Comparison of ENCODE assay signal across 8 cellular contexts in genomic region chr17:40073454-40074174, GRCh38. TPM values are rescaled to one million over a fixed set of nuclear protein-coding genes. Genes with fewer than 3 reads are reported as not detected.
A peak's percentile ranks its signal among the peaks of the same experiment; 100 is the strongest.
DNase-seq lines count a peak whose midpoint lies in the region; ATAC-seq and TF ChIP-seq lines count a peak whose summit lies in the region.
"Had no signal": no experiment of that assay in that cellular context is flagged by ENCODE, and none has a peak within 500 bp of the region (broad histone marks: within the 10 kb centered on the region; RNA-seq: fewer than 3 reads in every experiment).

No MANE protein-coding gene starts in this region.

- TF ChIP-seq CTCF in heart right ventricle (IDR thresholded peaks at IDR 0.05), result no peak
- TF ChIP-seq CTCF in upper lobe of left lung (IDR thresholded peaks at IDR 0.05), result no peak
- no peak for TF ChIP-seq CTCF in SK-N-SH (IDR thresholded peaks at IDR 0.05)

- WGBS in heart right ventricle, 2 donors, result 72 to 75% methylated on average over 7 of the region's 7 CpGs
- WGBS in upper lobe of left lung, 2 donors, result 88 to 91% methylated on average over 7 of the region's 7 CpGs
- WGBS in SK-N-SH (ENCODE audit: low lambda C conversion rate), result 96% methylated on average over 7 of the region's 7 CpGs

- H3K36me3 ChIP-seq in heart right ventricle, result peaks cover 0 to 40% (median 21%) of the 10 kb centered on the region in 9 donors
- peaks cover 0 to 21% (median 5%) of the 10 kb centered on the region in 4 donors for H3K36me3 ChIP-seq in upper lobe of left lung
- peaks cover 0 to 8% of the 10 kb centered on the region in 2 experiments for H3K36me3 ChIP-seq in SK-N-SH (replicated peaks in 1 of 2; ENCODE audit: control insufficient read depth in 1 of 2, insufficient read depth in 2 of 2, low read length in 1 of 2)

- H3K27ac ChIP-seq in heart right ventricle (peak overlapping the region; percentile 82 to 99 (median 90)), upper lobe of left lung (peak overlapping the region; percentile 86 to 94 (median 90)), SK-N-SH (ENCODE audit: low read depth in 2 of 2, low read length in 1 of 2) (peak overlapping the region in 1 of 2 experiments; percentile 93; a peak in 2 of 4 replicates)

- no peak for TF ChIP-seq RAD21 in SK-N-SH (IDR thresholded peaks at IDR 0.05; ENCODE audit: low read length)

- H3K79me2 ChIP-seq in SK-N-SH (ENCODE audit: insufficient read depth), result peaks cover 24% of the 10 kb centered on the region; the same call in 1 of the 2 replicates

- no peak overlapping the region for H3K9ac ChIP-seq in SK-N-SH

- ATAC-seq in heart right ventricle (no peak), left cardiac atrium (no peak), upper lobe of left lung (ENCODE audit: low FRiP score in 2 of 2) (no peak), GM18505 (IDR thresholded peaks at IDR 0.05; ENCODE audit: unreplicated experiment) (no peak)

- no peak for TF ChIP-seq EP300 in upper lobe of left lung (IDR thresholded peaks at IDR 0.05)
- no peak for TF ChIP-seq EP300 in SK-N-SH (IDR thresholded peaks at IDR 0.05; ENCODE audit: borderline replicate concordance in 1 of 2, low read depth in 1 of 2, low read length in 1 of 2)

- CTCF ChIA-PET in SK-N-SH (lab: Yijun Ruan, JAX), result interaction anchor here (1.0 to 9.3 kb wide), 11 partner anchors 10 to 95 kb away, joined by 3 to 160 read pairs (median 34); partner anchors contain the start of genes MED24 and THRA

- H3K9me3 ChIP-seq in heart right ventricle, result no peaks in the 10 kb centered on the region
- H3K9me3 ChIP-seq in upper lobe of left lung, result no peaks in the 10 kb centered on the region
- H3K9me3 ChIP-seq in SK-N-SH, result no peaks in the 10 kb centered on the region

- no peak overlapping the region; the same call in 1 of the 2 replicates for H3K4me2 ChIP-seq in SK-N-SH

- H3K4me3 ChIP-seq in heart right ventricle (peak overlapping the region in 1 of 10 donors; percentile 48), upper lobe of left lung (no peak overlapping the region), SK-N-SH (ENCODE audit: low read depth in 2 of 2, low read length in 1 of 2) (no peak overlapping the region)

- intact Hi-C loops in heart right ventricle (cut with DNase I) (loop anchor here in 1 of 10 donors (2.0 kb wide), 1 partner anchor 25 kb away; no protein-coding TSS in a partner anchor), left cardiac atrium (cut with DNase I) (no loop called here)

- TF ChIP-seq POLR2A in upper lobe of left lung (IDR thresholded peaks at IDR 0.05) (no peak), GM18505 (IDR thresholded peaks at IDR 0.05; ENCODE audit: borderline replicate concordance, extremely low read depth, insufficient read depth, insufficient read length) (no peak)

- DNase-seq in heart right ventricle (no peak), left cardiac atrium (no peak), medulla oblongata (ENCODE audit: extremely low spot score) (peak; percentile 50), upper lobe of left lung (no peak), SK-N-SH (no peak)
- DNase-seq: NCI-H2029 treated with DMSO at 0.1 percent for 48 hours, SIG-M5 had no signal

- H3F3A ChIP-seq in SK-N-SH (replicated peaks; ENCODE audit: insufficient read depth), result peaks cover 16% of the 10 kb centered on the region

- no peak overlapping the region for H2AFZ ChIP-seq in SK-N-SH (ENCODE audit: low read depth)

- H3K9me2 ChIP-seq in SK-N-SH, result no peaks in the 10 kb centered on the region

- H3K4me1 ChIP-seq in heart right ventricle, result peaks cover 58 to 92% (median 83%) of the 10 kb centered on the region in 9 donors
- H3K4me1 ChIP-seq in upper lobe of left lung, result peaks cover 79 to 88% (median 86%) of the 10 kb centered on the region in 4 donors
- H3K4me1 ChIP-seq in SK-N-SH (ENCODE audit: control insufficient read depth in 1 of 2, insufficient read depth in 2 of 2, low read depth in 1 of 2, low read length in 1 of 2), result peaks cover 48 to 76% of the 10 kb centered on the region in 2 experiments; a peak in 3 of 4 replicates

- POLR2A ChIA-PET in SK-N-SH (lab: Yijun Ruan, JAX), result interaction anchor here (1.1 to 2.3 kb wide), 2 partner anchors 8 to 9 kb away, joined by 3 to 8 read pairs; no protein-coding TSS in a partner anchor

- H3K27me3 ChIP-seq in heart right ventricle (no peaks in the 10 kb centered on the region), upper lobe of left lung (no peaks in the 10 kb centered on the region), SK-N-SH (ENCODE audit: insufficient read depth) (no peaks in the 10 kb centered on the region)

- H4K20me1 ChIP-seq in SK-N-SH (ENCODE audit: insufficient read depth), result 0 out of 2 replicates have a peak, but pooled peaks cover 3% of the 10 kb centered on the region

TF ChIP-seq in SK-N-SH, 30 proteins besides CTCF, POLR2A, EP300 and RAD21 (continues in another document):
- TF ChIP-seq POLR2AphosphoS5 (IDR thresholded peaks at IDR 0.05; ENCODE audit: low read depth, low read length) (no peak), ZBTB33 (IDR thresholded peaks at IDR 0.05; ENCODE audit: borderline replicate concordance, low read depth) (no peak), SIN3A (IDR thresholded peaks at IDR 0.05; ENCODE audit: borderline replicate concordance, low read depth, low read length) (no peak), TEAD4 (IDR thresholded peaks at IDR 0.05; ENCODE audit: borderline replicate concordance, insufficient read depth) (no peak), MAX (IDR thresholded peaks at IDR 0.05; ENCODE audit: low read depth) (no peak), USF1 (IDR thresholded peaks at IDR 0.05; ENCODE audit: borderline replicate concordance, low read depth) (no peak)

RNA-seq across cellular contexts. Expression of gene THRA, which starts 10.8 kb away (rescaled TPM):
- total RNA-seq in heart right ventricle (100 to 1,000 TPM in 1 of 10 donors, 10 to 100 TPM in 9; 59.8 to 102 (median 69.7) TPM), left cardiac atrium (10 to 100 TPM; 54.4 to 77.9 TPM), upper lobe of left lung (10 to 100 TPM; 31.0 to 55.3 (median 49.9) TPM)
- polyA plus RNA-seq in heart right ventricle (10 to 100 TPM; 29.8 to 44.2 TPM), SK-N-SH (2012; rRNA removed) (20.1 and 23.1 TPM in 2 replicates)
- polyA plus RNA-seq in SK-N-SH (2012; cell fraction: cytosol; rRNA removed), result 13.0 and 18.1 TPM in 2 replicates
- polyA plus RNA-seq in SK-N-SH (2012; cell fraction: nucleus; rRNA removed), result 13.7 and 14.4 TPM in 2 replicates

RNA-seq across cellular contexts. Expression of gene MED24, which starts 19.4 kb away (rescaled TPM):
- total RNA-seq in heart right ventricle (10 to 100 TPM; 46.7 to 63.2 (median 58.4) TPM), left cardiac atrium (10 to 100 TPM; 44.0 to 56.4 TPM), upper lobe of left lung (100 to 1,000 TPM in 1 of 6 donors, 10 to 100 TPM in 5; 36.5 to 157 (median 71.0) TPM)
- polyA plus RNA-seq in heart right ventricle (10 to 100 TPM; 47.2 to 75.6 TPM), SK-N-SH (2012; rRNA removed) (62.8 and 64.5 TPM in 2 replicates)
- 32.9 and 39.9 TPM in 2 replicates for polyA plus RNA-seq in SK-N-SH (2012; cell fraction: cytosol; rRNA removed)
- 178 and 231 TPM in 2 replicates for polyA plus RNA-seq in SK-N-SH (2012; cell fraction: nucleus; rRNA removed)

RNA-seq across cellular contexts. Expression of gene NR1D1, which starts 26.8 kb away (rescaled TPM):
- total RNA-seq in heart right ventricle, result 10 to 100 TPM in 7 of 10 donors, 1 to 10 TPM in 3; 5.5 to 41.3 (median 29.9) TPM
- polyA plus RNA-seq in heart right ventricle, result 10 to 100 TPM in 1 of 2 donors, 1 to 10 TPM in 1; 7.1 to 24.4 TPM
- 10 to 100 TPM; 17.1 to 19.5 TPM for total RNA-seq in left cardiac atrium
- 10 to 100 TPM in 5 of 6 donors, 1 to 10 TPM in 1; 3.8 to 24.7 (median 15.8) TPM for total RNA-seq in upper lobe of left lung
- 2.1 and 6.5 TPM in 2 replicates for polyA plus RNA-seq in SK-N-SH (2012; rRNA removed)
- polyA plus RNA-seq in SK-N-SH (2012; cell fraction: cytosol; rRNA removed), result 3.9 and 6.0 TPM in 2 replicates
- polyA plus RNA-seq in SK-N-SH (2012; cell fraction: nucleus; rRNA removed), result 16.9 and 17.9 TPM in 2 replicates

RNA-seq across cellular contexts. Expression of gene MSL1, which starts 48.2 kb away (rescaled TPM):
- 10 to 100 TPM; 26.3 to 57.4 (median 37.7) TPM for total RNA-seq in heart right ventricle
- polyA plus RNA-seq in heart right ventricle, result 10 to 100 TPM; 45.5 to 65.0 TPM
- total RNA-seq in left cardiac atrium, result 10 to 100 TPM; 54.0 to 57.8 TPM
- 100 to 1,000 TPM in 3 of 6 donors, 10 to 100 TPM in 3; 57.6 to 240 (median 97.0) TPM for total RNA-seq in upper lobe of left lung
- 30.2 and 39.8 TPM in 2 replicates for polyA plus RNA-seq in SK-N-SH (2012; rRNA removed)
- 32.5 and 37.5 TPM in 2 replicates for polyA plus RNA-seq in SK-N-SH (2012; cell fraction: cytosol; rRNA removed)
- polyA plus RNA-seq in SK-N-SH (2012; cell fraction: nucleus; rRNA removed), result 55.2 and 97.3 TPM in 2 replicates

RNA-seq across cellular contexts. Expression of gene CSF3, which starts 58.4 kb away (rescaled TPM):
- total RNA-seq in heart right ventricle (1 to 10 TPM in 2 of 10 donors, under 1 TPM in 1, not detected in 7; 0.81 to 4.2 (median 1.6) TPM), left cardiac atrium (1 to 10 TPM in 1 of 2 donors, not detected in 1; 1.2 TPM), upper lobe of left lung (10 to 100 TPM in 1 of 6 donors, 1 to 10 TPM in 5; 1.6 to 14.4 (median 2.7) TPM)
- polyA plus RNA-seq in heart right ventricle (under 1 TPM; 0.29 to 0.32 TPM), SK-N-SH (2012; rRNA removed) (not detected in 2 replicates)
- 0.03 TPM in 1 of 2 replicates, not detected in the other for polyA plus RNA-seq in SK-N-SH (2012; cell fraction: cytosol; rRNA removed)
- polyA plus RNA-seq in SK-N-SH (2012; cell fraction: nucleus; rRNA removed), result not detected in 2 replicates
